In the genomic region with DNA sequence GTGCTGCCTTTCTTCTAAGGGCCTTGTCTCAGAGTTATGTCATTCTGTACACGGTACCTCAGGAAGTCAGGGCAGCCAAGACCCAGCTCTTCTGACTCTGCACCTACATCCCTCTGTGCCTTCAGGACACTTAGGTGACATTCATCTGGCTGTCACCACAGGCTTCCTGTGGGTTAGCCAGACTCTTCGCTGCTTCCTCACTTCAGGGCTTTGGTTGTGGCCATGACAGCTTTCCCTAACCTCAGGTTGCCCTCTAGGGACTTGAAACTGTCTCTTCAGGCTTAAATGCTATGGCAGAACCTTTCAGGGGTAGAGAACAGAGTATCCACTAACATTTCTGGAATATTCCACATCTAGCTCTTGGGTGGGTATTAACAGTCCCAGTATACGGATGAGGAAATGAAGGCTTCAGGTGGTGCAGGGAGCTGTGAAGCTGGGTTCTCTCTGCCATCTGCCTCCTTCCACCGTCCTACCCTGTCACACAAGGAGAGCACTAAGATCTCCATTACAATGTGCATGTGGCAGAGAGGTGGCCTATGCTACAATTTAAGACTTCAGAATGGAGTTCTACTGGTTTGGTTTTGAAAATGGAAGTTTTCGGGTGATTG, we compare ENCODE assay signal across 1 cellular context.
TF ChIP-seq lines count a peak whose summit lies in the region.

No MANE protein-coding gene starts in this region.

TF ChIP-seq in HCT116, 20 proteins besides CTCF, POLR2A, EP300 and RAD21 (continued from another document):
- TF ChIP-seq ELF1 (IDR thresholded peaks at IDR 0.05; ENCODE audit: borderline replicate concordance, low read depth) (no peak), SIN3A (IDR thresholded peaks at IDR 0.05; ENCODE audit: low read depth) (no peak), JUND (IDR thresholded peaks at IDR 0.05) (no peak), TCF7L2 (IDR thresholded peaks at IDR 0.05; ENCODE audit: borderline replicate concordance, extremely low read depth, insufficient read depth, insufficient read length) (no peak), CEBPB (IDR thresholded peaks at IDR 0.05; ENCODE audit: low read depth) (no peak), FOSL1 (IDR thresholded peaks at IDR 0.05; ENCODE audit: low read depth) (no peak), SP1 (IDR thresholded peaks at IDR 0.05; ENCODE audit: low read depth) (no peak)
- TF ChIP-seq, protein P1, sequence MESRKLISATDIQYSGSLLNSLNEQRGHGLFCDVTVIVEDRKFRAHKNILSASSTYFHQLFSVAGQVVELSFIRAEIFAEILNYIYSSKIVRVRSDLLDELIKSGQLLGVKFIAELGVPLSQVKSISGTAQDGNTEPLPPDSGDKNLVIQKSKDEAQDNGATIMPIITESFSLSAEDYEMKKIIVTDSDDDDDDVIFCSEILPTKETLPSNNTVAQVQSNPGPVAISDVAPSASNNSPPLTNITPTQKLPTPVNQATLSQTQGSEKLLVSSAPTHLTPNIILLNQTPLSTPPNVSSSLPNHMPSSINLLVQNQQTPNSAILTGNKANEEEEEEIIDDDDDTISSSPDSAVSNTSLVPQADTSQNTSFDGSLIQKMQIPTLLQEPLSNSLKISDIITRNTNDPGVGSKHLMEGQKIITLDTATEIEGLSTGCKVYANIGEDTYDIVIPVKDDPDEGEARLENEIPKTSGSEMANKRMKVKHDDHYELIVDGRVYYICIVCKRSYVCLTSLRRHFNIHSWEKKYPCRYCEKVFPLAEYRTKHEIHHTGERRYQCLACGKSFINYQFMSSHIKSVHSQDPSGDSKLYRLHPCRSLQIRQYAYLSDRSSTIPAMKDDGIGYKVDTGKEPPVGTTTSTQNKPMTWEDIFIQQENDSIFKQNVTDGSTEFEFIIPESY (IDR thresholded peaks at IDR 0.05; ENCODE audit: extremely low read depth, insufficient replicate concordance, low read length) = no peak
